1 cellular context compared by ENCODE assay signal in the genomic region with DNA sequence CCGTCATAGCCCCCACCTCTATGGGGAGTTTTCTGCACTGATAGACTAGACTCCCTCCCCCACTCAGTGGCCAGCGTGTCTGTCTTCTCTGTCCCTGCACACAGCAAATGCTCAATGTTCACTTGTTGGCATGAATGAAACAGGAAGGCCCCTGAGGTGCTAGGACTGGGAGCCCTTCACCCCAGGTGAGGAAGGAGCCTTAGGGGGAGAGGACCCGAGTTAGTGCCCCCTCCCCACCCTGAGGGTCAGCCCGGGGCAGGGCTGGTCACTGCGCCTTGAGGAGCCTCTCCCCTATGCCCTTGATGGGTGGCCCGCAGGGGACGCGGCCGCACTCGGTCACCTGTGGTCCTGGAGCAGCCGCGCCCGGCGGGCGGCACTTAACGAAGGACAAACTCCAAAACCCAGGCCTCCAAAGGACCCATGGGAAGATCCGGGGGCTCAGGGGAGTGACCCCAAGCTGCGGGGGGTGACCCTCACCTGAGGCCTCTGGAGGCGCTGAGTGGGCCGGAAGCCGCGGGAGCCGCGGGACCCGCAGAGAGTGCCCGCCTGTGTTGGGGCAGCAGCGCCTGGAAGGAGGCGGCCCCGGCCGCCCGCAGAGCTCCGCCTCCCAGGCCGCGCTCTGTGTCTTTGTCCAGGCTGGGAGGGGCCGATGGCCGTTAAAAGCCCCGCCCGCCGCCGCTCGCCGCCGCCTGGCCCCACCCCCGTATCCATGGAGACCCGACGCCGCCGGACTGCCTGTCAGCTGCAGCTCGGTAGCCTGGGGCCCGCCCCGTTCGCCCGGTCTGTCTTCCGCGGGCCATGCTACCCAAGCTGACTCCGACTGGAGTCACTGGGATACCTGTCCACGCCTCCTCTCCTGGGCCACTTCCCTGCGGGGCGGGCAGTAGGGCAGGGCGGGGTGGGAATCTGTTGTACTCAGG.
TF ChIP-seq lines count a peak whose summit lies in the region.

No MANE protein-coding gene starts in this region.

TF ChIP-seq in HepG2, 621 proteins besides CTCF, POLR2A, EP300 and RAD21 (continues in another document):
- TF ChIP-seq ZBTB8A (CRISPR knock-in tag; IDR thresholded peaks at IDR 0.05; ENCODE audit: borderline replicate concordance, low read depth) (peak; percentile 100), ZC3H13 (CRISPR knock-in tag; IDR thresholded peaks at IDR 0.05) (no peak), RBFOX2 (IDR thresholded peaks at IDR 0.05; ENCODE audit: low read depth, low read length) (peak; percentile 57; the same call in 1 of the 2 replicates), ZNF776 (CRISPR knock-in tag; IDR thresholded peaks at IDR 0.05) (no peak), NRL (CRISPR knock-in tag; IDR thresholded peaks at IDR 0.05; ENCODE audit: borderline replicate concordance) (no peak; the same call in 1 of the 2 replicates), ZNF446 (CRISPR knock-in tag; IDR thresholded peaks at IDR 0.05) (0 out of 2 replicates have a peak, but pooled peaks have one; percentile 53), ZNF274 (CRISPR knock-in tag; IDR thresholded peaks at IDR 0.05) (no peak), KLF11 (CRISPR knock-in tag; IDR thresholded peaks at IDR 0.05) (no peak), GZF1 (CRISPR knock-in tag; IDR thresholded peaks at IDR 0.05) (no peak), GABPA (IDR thresholded peaks at IDR 0.05; ENCODE audit: low read depth, low read length) (0 out of 2 replicates have a peak, but pooled peaks have one; percentile 21), GABPA (CRISPR knock-in tag; IDR thresholded peaks at IDR 0.05; ENCODE audit: low read depth) (peak; percentile 39; the same call in 1 of the 2 replicates), ZNF143 (CRISPR knock-in tag; IDR thresholded peaks at IDR 0.05) (peak; percentile 16; the same call in 1 of the 2 replicates), ZFY (CRISPR knock-in tag; IDR thresholded peaks at IDR 0.05) (peak; percentile 65), ZNF577 (CRISPR knock-in tag; IDR thresholded peaks at IDR 0.05; ENCODE audit: borderline replicate concordance, low read depth) (no peak), ZSCAN25 (CRISPR knock-in tag; IDR thresholded peaks at IDR 0.05) (no peak), BORCS8-MEF2B (CRISPR knock-in tag; IDR thresholded peaks at IDR 0.05) (no peak), HOXA7 (CRISPR knock-in tag; IDR thresholded peaks at IDR 0.05) (no peak), ELF1 (CRISPR knock-in tag; IDR thresholded peaks at IDR 0.05) (no peak), TGIF2 (CRISPR knock-in tag; IDR thresholded peaks at IDR 0.05) (peak; percentile 54), CREB1 (IDR thresholded peaks at IDR 0.05) (no peak), CREB1 (CRISPR knock-in tag; IDR thresholded peaks at IDR 0.05) (no peak), SRSF9 (IDR thresholded peaks at IDR 0.05; ENCODE audit: borderline replicate concordance, insufficient read depth, low read depth, low read length, poor library complexity, severe bottlenecking) (no peak), HDAC2 (CRISPR knock-in tag; IDR thresholded peaks at IDR 0.05) (peak; percentile 5; the same call in 1 of the 2 replicates), ZFP82 (CRISPR knock-in tag; IDR thresholded peaks at IDR 0.05; ENCODE audit: borderline replicate concordance) (no peak)
- TF ChIP-seq, protein P1, sequence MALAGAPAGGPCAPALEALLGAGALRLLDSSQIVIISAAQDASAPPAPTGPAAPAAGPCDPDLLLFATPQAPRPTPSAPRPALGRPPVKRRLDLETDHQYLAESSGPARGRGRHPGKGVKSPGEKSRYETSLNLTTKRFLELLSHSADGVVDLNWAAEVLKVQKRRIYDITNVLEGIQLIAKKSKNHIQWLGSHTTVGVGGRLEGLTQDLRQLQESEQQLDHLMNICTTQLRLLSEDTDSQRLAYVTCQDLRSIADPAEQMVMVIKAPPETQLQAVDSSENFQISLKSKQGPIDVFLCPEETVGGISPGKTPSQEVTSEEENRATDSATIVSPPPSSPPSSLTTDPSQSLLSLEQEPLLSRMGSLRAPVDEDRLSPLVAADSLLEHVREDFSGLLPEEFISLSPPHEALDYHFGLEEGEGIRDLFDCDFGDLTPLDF (CRISPR knock-in tag; IDR thresholded peaks at IDR 0.05), result no peak
- TF ChIP-seq, protein P2, sequence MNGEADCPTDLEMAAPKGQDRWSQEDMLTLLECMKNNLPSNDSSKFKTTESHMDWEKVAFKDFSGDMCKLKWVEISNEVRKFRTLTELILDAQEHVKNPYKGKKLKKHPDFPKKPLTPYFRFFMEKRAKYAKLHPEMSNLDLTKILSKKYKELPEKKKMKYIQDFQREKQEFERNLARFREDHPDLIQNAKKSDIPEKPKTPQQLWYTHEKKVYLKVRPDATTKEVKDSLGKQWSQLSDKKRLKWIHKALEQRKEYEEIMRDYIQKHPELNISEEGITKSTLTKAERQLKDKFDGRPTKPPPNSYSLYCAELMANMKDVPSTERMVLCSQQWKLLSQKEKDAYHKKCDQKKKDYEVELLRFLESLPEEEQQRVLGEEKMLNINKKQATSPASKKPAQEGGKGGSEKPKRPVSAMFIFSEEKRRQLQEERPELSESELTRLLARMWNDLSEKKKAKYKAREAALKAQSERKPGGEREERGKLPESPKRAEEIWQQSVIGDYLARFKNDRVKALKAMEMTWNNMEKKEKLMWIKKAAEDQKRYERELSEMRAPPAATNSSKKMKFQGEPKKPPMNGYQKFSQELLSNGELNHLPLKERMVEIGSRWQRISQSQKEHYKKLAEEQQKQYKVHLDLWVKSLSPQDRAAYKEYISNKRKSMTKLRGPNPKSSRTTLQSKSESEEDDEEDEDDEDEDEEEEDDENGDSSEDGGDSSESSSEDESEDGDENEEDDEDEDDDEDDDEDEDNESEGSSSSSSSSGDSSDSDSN (CRISPR knock-in tag; IDR thresholded peaks at IDR 0.05), result peak; percentile 33; the same call in 1 of the 2 replicates
- TF ChIP-seq, protein P3, sequence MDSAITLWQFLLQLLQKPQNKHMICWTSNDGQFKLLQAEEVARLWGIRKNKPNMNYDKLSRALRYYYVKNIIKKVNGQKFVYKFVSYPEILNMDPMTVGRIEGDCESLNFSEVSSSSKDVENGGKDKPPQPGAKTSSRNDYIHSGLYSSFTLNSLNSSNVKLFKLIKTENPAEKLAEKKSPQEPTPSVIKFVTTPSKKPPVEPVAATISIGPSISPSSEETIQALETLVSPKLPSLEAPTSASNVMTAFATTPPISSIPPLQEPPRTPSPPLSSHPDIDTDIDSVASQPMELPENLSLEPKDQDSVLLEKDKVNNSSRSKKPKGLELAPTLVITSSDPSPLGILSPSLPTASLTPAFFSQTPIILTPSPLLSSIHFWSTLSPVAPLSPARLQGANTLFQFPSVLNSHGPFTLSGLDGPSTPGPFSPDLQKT (CRISPR knock-in tag; IDR thresholded peaks at IDR 0.05; ENCODE audit: borderline replicate concordance), result no peak
- TF ChIP-seq, protein P4, sequence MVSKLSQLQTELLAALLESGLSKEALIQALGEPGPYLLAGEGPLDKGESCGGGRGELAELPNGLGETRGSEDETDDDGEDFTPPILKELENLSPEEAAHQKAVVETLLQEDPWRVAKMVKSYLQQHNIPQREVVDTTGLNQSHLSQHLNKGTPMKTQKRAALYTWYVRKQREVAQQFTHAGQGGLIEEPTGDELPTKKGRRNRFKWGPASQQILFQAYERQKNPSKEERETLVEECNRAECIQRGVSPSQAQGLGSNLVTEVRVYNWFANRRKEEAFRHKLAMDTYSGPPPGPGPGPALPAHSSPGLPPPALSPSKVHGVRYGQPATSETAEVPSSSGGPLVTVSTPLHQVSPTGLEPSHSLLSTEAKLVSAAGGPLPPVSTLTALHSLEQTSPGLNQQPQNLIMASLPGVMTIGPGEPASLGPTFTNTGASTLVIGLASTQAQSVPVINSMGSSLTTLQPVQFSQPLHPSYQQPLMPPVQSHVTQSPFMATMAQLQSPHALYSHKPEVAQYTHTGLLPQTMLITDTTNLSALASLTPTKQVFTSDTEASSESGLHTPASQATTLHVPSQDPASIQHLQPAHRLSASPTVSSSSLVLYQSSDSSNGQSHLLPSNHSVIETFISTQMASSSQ (IDR thresholded peaks at IDR 0.05; ENCODE audit: low read depth), result no peak
- TF ChIP-seq, protein P4 (CRISPR knock-in tag; IDR thresholded peaks at IDR 0.05; ENCODE audit: borderline replicate concordance), result no peak
- TF ChIP-seq, protein P5, sequence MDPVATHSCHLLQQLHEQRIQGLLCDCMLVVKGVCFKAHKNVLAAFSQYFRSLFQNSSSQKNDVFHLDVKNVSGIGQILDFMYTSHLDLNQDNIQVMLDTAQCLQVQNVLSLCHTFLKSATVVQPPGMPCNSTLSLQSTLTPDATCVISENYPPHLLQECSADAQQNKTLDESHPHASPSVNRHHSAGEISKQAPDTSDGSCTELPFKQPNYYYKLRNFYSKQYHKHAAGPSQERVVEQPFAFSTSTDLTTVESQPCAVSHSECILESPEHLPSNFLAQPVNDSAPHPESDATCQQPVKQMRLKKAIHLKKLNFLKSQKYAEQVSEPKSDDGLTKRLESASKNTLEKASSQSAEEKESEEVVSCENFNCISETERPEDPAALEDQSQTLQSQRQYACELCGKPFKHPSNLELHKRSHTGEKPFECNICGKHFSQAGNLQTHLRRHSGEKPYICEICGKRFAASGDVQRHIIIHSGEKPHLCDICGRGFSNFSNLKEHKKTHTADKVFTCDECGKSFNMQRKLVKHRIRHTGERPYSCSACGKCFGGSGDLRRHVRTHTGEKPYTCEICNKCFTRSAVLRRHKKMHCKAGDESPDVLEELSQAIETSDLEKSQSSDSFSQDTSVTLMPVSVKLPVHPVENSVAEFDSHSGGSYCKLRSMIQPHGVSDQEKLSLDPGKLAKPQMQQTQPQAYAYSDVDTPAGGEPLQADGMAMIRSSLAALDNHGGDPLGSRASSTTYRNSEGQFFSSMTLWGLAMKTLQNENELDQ (CRISPR knock-in tag; IDR thresholded peaks at IDR 0.05; ENCODE audit: borderline replicate concordance), result no peak
- TF ChIP-seq, protein P6, sequence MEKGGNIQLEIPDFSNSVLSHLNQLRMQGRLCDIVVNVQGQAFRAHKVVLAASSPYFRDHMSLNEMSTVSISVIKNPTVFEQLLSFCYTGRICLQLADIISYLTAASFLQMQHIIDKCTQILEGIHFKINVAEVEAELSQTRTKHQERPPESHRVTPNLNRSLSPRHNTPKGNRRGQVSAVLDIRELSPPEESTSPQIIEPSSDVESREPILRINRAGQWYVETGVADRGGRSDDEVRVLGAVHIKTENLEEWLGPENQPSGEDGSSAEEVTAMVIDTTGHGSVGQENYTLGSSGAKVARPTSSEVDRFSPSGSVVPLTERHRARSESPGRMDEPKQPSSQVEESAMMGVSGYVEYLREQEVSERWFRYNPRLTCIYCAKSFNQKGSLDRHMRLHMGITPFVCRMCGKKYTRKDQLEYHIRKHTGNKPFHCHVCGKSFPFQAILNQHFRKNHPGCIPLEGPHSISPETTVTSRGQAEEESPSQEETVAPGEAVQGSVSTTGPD (CRISPR knock-in tag; IDR thresholded peaks at IDR 0.05), result no peak
- TF ChIP-seq, protein P7, sequence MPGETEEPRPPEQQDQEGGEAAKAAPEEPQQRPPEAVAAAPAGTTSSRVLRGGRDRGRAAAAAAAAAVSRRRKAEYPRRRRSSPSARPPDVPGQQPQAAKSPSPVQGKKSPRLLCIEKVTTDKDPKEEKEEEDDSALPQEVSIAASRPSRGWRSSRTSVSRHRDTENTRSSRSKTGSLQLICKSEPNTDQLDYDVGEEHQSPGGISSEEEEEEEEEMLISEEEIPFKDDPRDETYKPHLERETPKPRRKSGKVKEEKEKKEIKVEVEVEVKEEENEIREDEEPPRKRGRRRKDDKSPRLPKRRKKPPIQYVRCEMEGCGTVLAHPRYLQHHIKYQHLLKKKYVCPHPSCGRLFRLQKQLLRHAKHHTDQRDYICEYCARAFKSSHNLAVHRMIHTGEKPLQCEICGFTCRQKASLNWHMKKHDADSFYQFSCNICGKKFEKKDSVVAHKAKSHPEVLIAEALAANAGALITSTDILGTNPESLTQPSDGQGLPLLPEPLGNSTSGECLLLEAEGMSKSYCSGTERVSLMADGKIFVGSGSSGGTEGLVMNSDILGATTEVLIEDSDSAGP (CRISPR knock-in tag; IDR thresholded peaks at IDR 0.05; ENCODE audit: borderline replicate concordance), result peak; percentile 38; the same call in 1 of the 2 replicates
- TF ChIP-seq, protein P8, sequence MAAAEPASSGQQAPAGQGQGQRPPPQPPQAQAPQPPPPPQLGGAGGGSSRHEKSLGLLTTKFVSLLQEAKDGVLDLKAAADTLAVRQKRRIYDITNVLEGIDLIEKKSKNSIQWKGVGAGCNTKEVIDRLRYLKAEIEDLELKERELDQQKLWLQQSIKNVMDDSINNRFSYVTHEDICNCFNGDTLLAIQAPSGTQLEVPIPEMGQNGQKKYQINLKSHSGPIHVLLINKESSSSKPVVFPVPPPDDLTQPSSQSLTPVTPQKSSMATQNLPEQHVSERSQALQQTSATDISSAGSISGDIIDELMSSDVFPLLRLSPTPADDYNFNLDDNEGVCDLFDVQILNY (CRISPR knock-in tag; conservative IDR thresholded peaks at IDR 0.05), result no peak
- TF ChIP-seq, protein P9, sequence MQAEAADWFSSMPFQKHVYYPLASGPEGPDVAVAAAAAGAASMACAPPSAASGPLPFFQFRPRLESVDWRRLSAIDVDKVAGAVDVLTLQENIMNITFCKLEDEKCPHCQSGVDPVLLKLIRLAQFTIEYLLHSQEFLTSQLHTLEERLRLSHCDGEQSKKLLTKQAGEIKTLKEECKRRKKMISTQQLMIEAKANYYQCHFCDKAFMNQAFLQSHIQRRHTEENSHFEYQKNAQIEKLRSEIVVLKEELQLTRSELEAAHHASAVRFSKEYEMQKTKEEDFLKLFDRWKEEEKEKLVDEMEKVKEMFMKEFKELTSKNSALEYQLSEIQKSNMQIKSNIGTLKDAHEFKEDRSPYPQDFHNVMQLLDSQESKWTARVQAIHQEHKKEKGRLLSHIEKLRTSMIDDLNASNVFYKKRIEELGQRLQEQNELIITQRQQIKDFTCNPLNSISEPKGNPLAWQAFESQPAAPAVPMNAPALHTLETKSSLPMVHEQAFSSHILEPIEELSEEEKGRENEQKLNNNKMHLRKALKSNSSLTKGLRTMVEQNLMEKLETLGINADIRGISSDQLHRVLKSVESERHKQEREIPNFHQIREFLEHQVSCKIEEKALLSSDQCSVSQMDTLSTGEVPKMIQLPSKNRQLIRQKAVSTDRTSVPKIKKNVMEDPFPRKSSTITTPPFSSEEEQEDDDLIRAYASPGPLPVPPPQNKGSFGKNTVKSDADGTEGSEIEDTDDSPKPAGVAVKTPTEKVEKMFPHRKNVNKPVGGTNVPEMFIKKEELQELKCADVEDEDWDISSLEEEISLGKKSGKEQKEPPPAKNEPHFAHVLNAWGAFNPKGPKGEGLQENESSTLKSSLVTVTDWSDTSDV (CRISPR knock-in tag; IDR thresholded peaks at IDR 0.05), result no peak
- TF ChIP-seq, protein P10, sequence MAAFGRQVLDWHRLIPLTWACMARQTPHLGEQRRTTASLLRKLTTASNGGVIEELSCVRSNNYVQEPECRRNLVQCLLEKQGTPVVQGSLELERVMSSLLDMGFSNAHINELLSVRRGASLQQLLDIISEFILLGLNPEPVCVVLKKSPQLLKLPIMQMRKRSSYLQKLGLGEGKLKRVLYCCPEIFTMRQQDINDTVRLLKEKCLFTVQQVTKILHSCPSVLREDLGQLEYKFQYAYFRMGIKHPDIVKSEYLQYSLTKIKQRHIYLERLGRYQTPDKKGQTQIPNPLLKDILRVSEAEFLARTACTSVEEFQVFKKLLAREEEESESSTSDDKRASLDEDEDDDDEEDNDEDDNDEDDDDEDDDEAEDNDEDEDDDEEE (CRISPR knock-in tag; IDR thresholded peaks at IDR 0.05), result no peak
